ENCODE assay signal across 8 cellular contexts in the genomic region with DNA sequence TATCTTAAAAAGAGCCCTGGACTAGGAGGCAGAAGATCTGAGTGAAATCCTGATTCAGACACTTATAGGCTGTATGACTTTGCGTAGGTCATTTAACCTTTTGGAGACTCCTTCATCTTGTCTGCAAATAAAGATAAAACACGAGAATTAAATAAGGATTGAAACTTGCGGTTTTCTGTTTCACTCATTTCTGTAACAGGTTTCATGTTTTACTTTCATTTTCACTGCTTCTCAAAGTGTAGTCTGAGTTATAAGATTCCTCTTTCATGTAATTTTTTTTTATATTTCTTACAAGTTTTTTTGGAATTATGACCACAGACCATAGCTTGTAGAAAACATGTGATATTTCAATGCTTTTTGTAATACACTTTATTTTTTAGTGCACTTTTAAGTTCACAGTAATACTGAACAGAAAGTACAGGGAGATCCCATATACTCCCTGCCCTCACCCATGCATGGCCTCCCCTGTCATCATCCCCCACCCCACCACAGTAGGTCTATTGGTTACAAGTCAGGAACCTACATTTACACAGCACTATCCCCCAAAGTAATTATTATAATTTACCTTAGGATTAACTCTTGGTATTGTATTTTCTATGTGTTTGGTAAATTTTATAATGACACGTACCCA.
DNase-seq lines count a peak whose midpoint lies in the region; ATAC-seq and TF ChIP-seq lines count a peak whose summit lies in the region.

No MANE protein-coding gene starts in this region.

- TF ChIP-seq CTCF in AG09309 (IDR thresholded peaks at IDR 0.05; ENCODE audit: control insufficient read depth, insufficient read depth, low read depth, low read length, missing control alignments) (no peak), foreskin fibroblast (IDR thresholded peaks at IDR 0.05; ENCODE audit: low read depth, low read length) (no peak)

- H3K27ac Mint-ChIP-seq in T-helper 1 cell treated with Interleukin-12 subunit alpha and Interleukin-12 subunit beta and Interleukin-4 antibody, amounts not matched to agents 30 μg/mL and 1 μg/mL, for 36 hours, result peak overlapping the region; percentile 58
- peak overlapping the region; percentile 72 for H3K27ac Mint-ChIP-seq in stimulated activated memory B cell treated with anti-CD40 and anti-IgM and Interleukin-4, amounts not matched to agents 10 μg/mL and 1 μg/mL and 100 μg/mL, for 72 hours

- H3K4me3 Mint-ChIP-seq in T-helper 1 cell treated with Interleukin-12 subunit alpha and Interleukin-12 subunit beta and Interleukin-4 antibody, amounts not matched to agents 30 μg/mL and 1 μg/mL, for 36 hours, result peak overlapping the region; percentile 28
- peak overlapping the region; percentile 25 for H3K4me3 Mint-ChIP-seq in stimulated activated memory B cell treated with anti-CD40 and anti-IgM and Interleukin-4, amounts not matched to agents 10 μg/mL and 1 μg/mL and 100 μg/mL, for 72 hours

- no peaks in the 10 kb centered on the region for H3K9me3 Mint-ChIP-seq in T-helper 1 cell treated with Interleukin-12 subunit alpha and Interleukin-12 subunit beta and Interleukin-4 antibody, amounts not matched to agents 30 μg/mL and 1 μg/mL, for 36 hours
- H3K9me3 Mint-ChIP-seq in stimulated activated memory B cell treated with anti-CD40 and anti-IgM and Interleukin-4, amounts not matched to agents 10 μg/mL and 1 μg/mL and 100 μg/mL, for 72 hours, result no peaks in the 10 kb centered on the region

- ATAC-seq in GM18868 (IDR thresholded peaks at IDR 0.05; ENCODE audit: unreplicated experiment) (peak; percentile 88), HG03064 (IDR thresholded peaks at IDR 0.05; ENCODE audit: low read depth, unreplicated experiment) (peak; percentile 88)
- ATAC-seq in stimulated activated memory B cell treated with anti-CD40 and anti-IgM and Interleukin-4, amounts not matched to agents 10 μg/mL and 1 μg/mL and 100 μg/mL, for 72 hours, result peak; percentile 93

- peaks cover 18% of the 10 kb centered on the region for H3K4me1 Mint-ChIP-seq in T-helper 1 cell treated with Interleukin-12 subunit alpha and Interleukin-12 subunit beta and Interleukin-4 antibody, amounts not matched to agents 30 μg/mL and 1 μg/mL, for 36 hours (ENCODE audit: low read depth)
- peaks cover 32% of the 10 kb centered on the region for H3K4me1 Mint-ChIP-seq in stimulated activated memory B cell treated with anti-CD40 and anti-IgM and Interleukin-4, amounts not matched to agents 10 μg/mL and 1 μg/mL and 100 μg/mL, for 72 hours

- no peak for DNase-seq in AG09309 (ENCODE audit: low read depth)
- DNase-seq in foreskin fibroblast, result no peak
- no peak for DNase-seq in HuH-7.5 (ENCODE audit: low spot score)
- DNase-seq in NCI-H2029 treated with DMSO at 0.1 percent for 48 hours (lab: John Stamatoyannopoulos, UW), result no peak

- H3K4me3 ChIP-seq in AG09309 (ENCODE audit: control insufficient read depth, low read depth, low read length), result peak overlapping the region; percentile 27
- peak overlapping the region; percentile 5 to 23 for H3K4me3 ChIP-seq in foreskin fibroblast (ENCODE audit: low read depth in 1 of 2, low read length in 2 of 2)

- peaks cover 18% of the 10 kb centered on the region for H3K27me3 Mint-ChIP-seq in T-helper 1 cell treated with Interleukin-12 subunit alpha and Interleukin-12 subunit beta and Interleukin-4 antibody, amounts not matched to agents 30 μg/mL and 1 μg/mL, for 36 hours (ENCODE audit: low read depth)
- H3K27me3 Mint-ChIP-seq in stimulated activated memory B cell treated with anti-CD40 and anti-IgM and Interleukin-4, amounts not matched to agents 10 μg/mL and 1 μg/mL and 100 μg/mL, for 72 hours, result peaks cover 8% of the 10 kb centered on the region

- H3K36me3 Mint-ChIP-seq in T-helper 1 cell treated with Interleukin-12 subunit alpha and Interleukin-12 subunit beta and Interleukin-4 antibody, amounts not matched to agents 30 μg/mL and 1 μg/mL, for 36 hours (ENCODE audit: low read depth), result no peaks in the 10 kb centered on the region
- H3K36me3 Mint-ChIP-seq in stimulated activated memory B cell treated with anti-CD40 and anti-IgM and Interleukin-4, amounts not matched to agents 10 μg/mL and 1 μg/mL and 100 μg/mL, for 72 hours, result no peaks in the 10 kb centered on the region
